ENCODE assay signal across 1 cellular context in genomic region chr22:42294034-42294985, GRCh38.
TF ChIP-seq lines count a peak whose summit lies in the region.

No MANE protein-coding gene starts in this region.

TF ChIP-seq in K562, 482 proteins besides CTCF, POLR2A, EP300 and RAD21 (continued from another document):
- no peak for TF ChIP-seq ZNF518B (CRISPR knock-in tag; IDR thresholded peaks at IDR 0.05)
- TF ChIP-seq SIX5 (IDR thresholded peaks at IDR 0.05; ENCODE audit: borderline replicate concordance in 1 of 2, insufficient read depth in 1 of 2, low read depth in 1 of 2, low read length in 2 of 2) = no peak
- 0 out of 2 replicates have a peak, but pooled peaks have one; percentile 23 for TF ChIP-seq FOXP1 (CRISPR knock-in tag; IDR thresholded peaks at IDR 0.05)
- no peak for TF ChIP-seq RNF2 (IDR thresholded peaks at IDR 0.05)
- TF ChIP-seq HMGXB4 (CRISPR knock-in tag; IDR thresholded peaks at IDR 0.05) = no peak
- no peak for TF ChIP-seq FOXJ3 (CRISPR knock-in tag; IDR thresholded peaks at IDR 0.05)
- peak in 1 of 2 experiments; percentile 56; a peak in 1 of 4 replicates for TF ChIP-seq RCOR1 (IDR thresholded peaks at IDR 0.05; ENCODE audit: borderline replicate concordance in 1 of 2, low read depth in 2 of 2, low read length in 2 of 2)
